10 cellular contexts compared by ENCODE assay signal in genomic region chr5:76270214-76270613, GRCh38.
DNase-seq lines count a peak whose midpoint lies in the region; ATAC-seq and TF ChIP-seq lines count a peak whose summit lies in the region.
"Had no signal": no experiment of that assay in that cellular context is flagged by ENCODE, and none has a peak within 500 bp of the region (broad histone marks: within the 10 kb centered on the region; RNA-seq: fewer than 3 reads in every experiment).

No MANE protein-coding gene starts in this region.

- intact Hi-C loops in tibial artery (cut with DNase I; ENCODE audit: low total_unique reads) = no loop called here

- H3K4me1 ChIP-seq in tibial artery = no peaks in the 10 kb centered on the region
- H3K4me1 ChIP-seq in endodermal cell (ENCODE audit: control insufficient read depth, insufficient read depth, low read length) = no peaks in the 10 kb centered on the region

- H3K4me1 Mint-ChIP-seq in activated T-cell treated with anti-CD3 and anti-CD28 coated beads, Interleukin-2, amount 50 U/mL, for 4 hours (ENCODE audit: low read depth) = peaks cover 19% of the 10 kb centered on the region
- H3K4me1 Mint-ChIP-seq in endodermal cell = peaks cover 5% of the 10 kb centered on the region

- no peaks in the 10 kb centered on the region for H3K9me3 Mint-ChIP-seq in activated T-cell treated with anti-CD3 and anti-CD28 coated beads, Interleukin-2, amount 50 U/mL, for 4 hours
- no peaks in the 10 kb centered on the region for H3K9me3 Mint-ChIP-seq in endodermal cell

- 60 to 80% methylated on average over 1 of the region's 1 CpG for WGBS in endodermal cell (ENCODE audit: insufficient coverage in 1 of 2, insufficient read length in 1 of 2), 2 experiments

- TF ChIP-seq CTCF in tibial artery (IDR thresholded peaks at IDR 0.05) (no peak), endodermal cell (conservative IDR thresholded peaks at IDR 0.05) (no peak)

- H3K27me3 ChIP-seq in tibial artery = no peaks in the 10 kb centered on the region
- H3K27me3 ChIP-seq in endodermal cell (ENCODE audit: control insufficient read depth, insufficient read depth, low read length, poor library complexity, severe bottlenecking) = no peaks in the 10 kb centered on the region

- no peak overlapping the region for H3K4me3 ChIP-seq in tibial artery
- no peak overlapping the region for H3K4me3 ChIP-seq in endodermal cell (ENCODE audit: low read length)
- H3K4me3 ChIP-seq: skin epidermis had no signal

- no peak overlapping the region for H3K27ac Mint-ChIP-seq in endodermal cell

- DNase-seq in COLO829 (ENCODE audit: low spot score) = peak; percentile 53
- DNase-seq in activated T-cell treated with anti-CD3 and anti-CD28 coated beads, Interleukin-2, amount 50 U/mL, for 4 hours = no peak
- peak; percentile 72 for DNase-seq in kidney glomerular epithelial cell (lab: John Stamatoyannopoulos, UW)
- no peak for DNase-seq in tibial artery
- DNase-seq in endodermal cell = no peak
- DNase-seq in NCI-H2171 treated with DMSO at 0.1 percent for 48 hours (lab: John Stamatoyannopoulos, UW) = no peak
- DNase-seq in NCI-H345 treated with DMSO at 0.1 percent for 48 hours (lab: John Stamatoyannopoulos, UW; ENCODE audit: unreplicated experiment) = no peak
- DNase-seq: effector CD8-positive, alpha-beta T cell had no signal

- no peaks in the 10 kb centered on the region for H3K9me3 ChIP-seq in tibial artery
- H3K9me3 ChIP-seq in endodermal cell (ENCODE audit: control insufficient read depth, low read length) = no peaks in the 10 kb centered on the region

- peak overlapping the region; percentile 39 for H3K4me3 Mint-ChIP-seq in activated T-cell treated with anti-CD3 and anti-CD28 coated beads, Interleukin-2, amount 50 U/mL, for 4 hours
- H3K4me3 Mint-ChIP-seq in endodermal cell = no peak overlapping the region

- H3K36me3 ChIP-seq in tibial artery (no peaks in the 10 kb centered on the region), endodermal cell (ENCODE audit: control insufficient read depth, insufficient read depth, low read length) (no peaks in the 10 kb centered on the region)

- peak; percentile 89 for ATAC-seq in GM19463 (IDR thresholded peaks at IDR 0.05; ENCODE audit: unreplicated experiment)
- peak; percentile 81 to 82 for ATAC-seq in activated T-cell treated with anti-CD3 and anti-CD28 coated beads, Interleukin-2, amount 50 U/mL, for 4 hours

- no peak overlapping the region for H3K27ac ChIP-seq in tibial artery
- no peak overlapping the region for H3K27ac ChIP-seq in endodermal cell (ENCODE audit: low read depth, low read length)
- H3K27ac ChIP-seq: skin epidermis had no signal

- no peak overlapping the region for H3K9ac ChIP-seq in endodermal cell (ENCODE audit: extremely low read depth, low read length, poor library complexity, severe bottlenecking)

- no peaks in the 10 kb centered on the region for H3K27me3 Mint-ChIP-seq in activated T-cell treated with anti-CD3 and anti-CD28 coated beads, Interleukin-2, amount 50 U/mL, for 4 hours (ENCODE audit: low read depth)
- no peaks in the 10 kb centered on the region for H3K27me3 Mint-ChIP-seq in endodermal cell (ENCODE audit: insufficient read depth)

- H3K36me3 Mint-ChIP-seq in activated T-cell treated with anti-CD3 and anti-CD28 coated beads, Interleukin-2, amount 50 U/mL, for 4 hours (ENCODE audit: insufficient read depth) = no peaks in the 10 kb centered on the region
- H3K36me3 Mint-ChIP-seq in endodermal cell (ENCODE audit: low read depth) = no peaks in the 10 kb centered on the region

Comparison
In these comparisons a context has a peak if more than half of its experiments do, and no peak if none do; other contexts are left out.
1. DNase-seq: peak in COLO829 (single experiment) and kidney glomerular epithelial cell (single experiment); none in activated T-cell treated with anti-CD3 and anti-CD28 coated beads, Interleukin-2, amount 50 U/mL, for 4 hours (single experiment), tibial artery (0 of 2), endodermal cell (single experiment), NCI-H2171 treated with DMSO at 0.1 percent for 48 hours (single experiment) and NCI-H345 treated with DMSO at 0.1 percent for 48 hours (single experiment).